8 cellular contexts compared by ENCODE assay signal in the genomic region with DNA sequence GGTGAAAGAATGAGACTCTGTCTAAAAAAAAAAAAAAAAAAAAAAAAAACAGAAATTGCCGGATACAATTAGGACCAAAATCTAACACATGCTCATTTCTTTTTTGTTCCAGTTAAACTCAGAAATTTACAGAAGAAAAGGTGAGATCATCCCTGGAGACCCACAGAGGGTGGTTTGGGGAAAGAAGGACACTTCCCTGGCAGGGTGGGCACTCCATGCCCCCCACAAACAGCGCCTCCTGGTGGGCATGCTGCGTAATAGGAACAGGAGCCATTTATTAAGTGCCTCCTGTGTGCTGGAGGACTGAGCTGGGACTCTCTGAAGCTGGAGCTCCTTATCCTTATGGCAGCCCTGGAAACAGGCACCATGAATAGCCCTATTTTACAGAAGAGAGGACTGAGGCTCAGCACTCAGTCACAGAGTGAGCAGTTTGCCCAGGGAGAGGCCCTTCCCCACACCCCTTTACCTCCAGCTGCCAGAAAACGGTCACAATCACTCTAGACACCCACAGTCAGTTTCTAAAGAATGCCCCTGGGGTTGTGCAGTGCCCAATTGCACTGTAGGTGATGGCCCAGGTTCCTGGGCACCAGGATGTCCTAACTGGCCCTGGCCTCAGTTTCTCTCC. TPM values are rescaled to one million over a fixed set of nuclear protein-coding genes. Genes with fewer than 3 reads are reported as not detected.
A peak's percentile ranks its signal among the peaks of the same experiment; 100 is the strongest.
DNase-seq lines count a peak whose midpoint lies in the region; ATAC-seq and TF ChIP-seq lines count a peak whose summit lies in the region.

No MANE protein-coding gene starts in this region.

- POLR2A ChIA-PET in HCT116 (lab: Charles Lee) = interaction anchor here (0.7 to 1.3 kb wide), 2 partner anchors 22 to 23 kb away, joined by 3 to 7 read pairs; partner anchors contain the start of gene TMED1

- H3K9me3 ChIP-seq in HCT116 (ENCODE audit: control insufficient read depth in 1 of 2, insufficient read depth in 1 of 2, low read depth in 1 of 2, low read length in 2 of 2) = no peaks in the 10 kb centered on the region
- no peaks in the 10 kb centered on the region for H3K9me3 ChIP-seq in left lung

- H3K4me1 Mint-ChIP-seq in CD14-positive monocyte = peaks cover 33% of the 10 kb centered on the region

- no peak overlapping the region for H3K4me3 ChIP-seq in HCT116 (replicated peaks in 1 of 2; ENCODE audit: low read depth in 1 of 2, low read length in 2 of 2)
- no peak overlapping the region for H3K4me3 ChIP-seq in left lung

- no peaks in the 10 kb centered on the region for H3K79me2 ChIP-seq in HCT116 (ENCODE audit: insufficient read depth, low read length)

- H4K20me1 ChIP-seq in HCT116 (ENCODE audit: insufficient read depth) = no peaks in the 10 kb centered on the region

- CTCF ChIA-PET in HCT116 (lab: Charles Lee) = interaction anchor here (0.6 to 3.3 kb wide), 15 partner anchors 8 to 292 kb away, joined by 3 to 36 read pairs (median 4); partner anchors contain the start of genes C19orf38, CARM1, DNM2 and TMED1

- peak overlapping the region; percentile 3; the same call in 1 of the 2 replicates for H3K4me2 ChIP-seq in HCT116 (ENCODE audit: low read length)

- peak overlapping the region in 5 of 7 donors; percentile 46 to 86 (median 83) for H3K27ac Mint-ChIP-seq in CD14-positive monocyte

- H3K9me3 Mint-ChIP-seq in CD14-positive monocyte = peaks cover 0 to 5% (median 0%) of the 10 kb centered on the region in 7 donors

- ATAC-seq in HCT116 (peak; percentile 54), left lung (no peak), HG02970 (IDR thresholded peaks at IDR 0.05; ENCODE audit: low FRiP score, unreplicated experiment) (no peak), GM19328 (IDR thresholded peaks at IDR 0.05; ENCODE audit: unreplicated experiment) (no peak)

- H3K27me3 ChIP-seq in HCT116 (ENCODE audit: insufficient read depth, low read length) (no peaks in the 10 kb centered on the region), left lung (no peaks in the 10 kb centered on the region)

- peak; percentile 44; the same call in 1 of the 2 replicates for TF ChIP-seq RAD21 in HCT116 (IDR thresholded peaks at IDR 0.05; ENCODE audit: low read depth)

- peaks cover under 1 to 22% of the 10 kb centered on the region in 2 experiments; a peak in 3 of 4 replicates for H3K4me1 ChIP-seq in HCT116 (ENCODE audit: control insufficient read depth in 1 of 2, insufficient read depth in 2 of 2, low read length in 2 of 2)
- H3K4me1 ChIP-seq in left lung = peaks cover 0 to 7% of the 10 kb centered on the region in 2 donors

- no peak for DNase-seq in CD14-positive monocyte (ENCODE audit: low spot score)
- no peak for DNase-seq in HCT116 (ENCODE audit: low read depth, low spot score)
- peak; percentile 58 to 60 for DNase-seq in activated T-cell treated with anti-CD3 and anti-CD28 coated beads, Interleukin-2, amount 50 U/mL, for 48 hours
- DNase-seq in left lung = peak in 1 of 2 donors; percentile 33
- no peak for DNase-seq in superior temporal gyrus (ENCODE audit: extremely low spot score)
- DNase-seq in globus pallidus (ENCODE audit: low spot score) = no peak

- peaks cover 0 to 3% (median 3%) of the 10 kb centered on the region in 3 donors for H3K27me3 Mint-ChIP-seq in CD14-positive monocyte (ENCODE audit: low read depth in 3 of 3)

- no peaks in the 10 kb centered on the region for H3K36me3 ChIP-seq in HCT116 (ENCODE audit: control insufficient read depth in 1 of 2, insufficient read depth in 2 of 2, low read length in 2 of 2)
- H3K36me3 ChIP-seq in left lung = peaks cover 0 to 13% of the 10 kb centered on the region in 2 donors

- no TSS peak for BruUV-seq in HCT116 (replicated peaks; lab: Mats Ljungman, UMichigan)

- TF ChIP-seq CTCF in CD14-positive monocyte (IDR thresholded peaks at IDR 0.05) = peak; percentile 84
- peak; percentile 64 to 99 (median 96) for TF ChIP-seq CTCF in HCT116 (IDR thresholded peaks at IDR 0.05 in 2 of 3, conservative IDR thresholded peaks at IDR 0.05 in 1 of 3; ENCODE audit: borderline replicate concordance in 1 of 3, insufficient read depth in 1 of 3, low read depth in 2 of 3, low read length in 2 of 3)
- TF ChIP-seq CTCF in left lung (IDR thresholded peaks at IDR 0.05) = peak; percentile 23 to 61

- H3K4me3 Mint-ChIP-seq in CD14-positive monocyte = no peak overlapping the region

- peaks cover 42 to 83% of the 10 kb centered on the region in 2 donors for H3K36me3 Mint-ChIP-seq in CD14-positive monocyte

- no peak overlapping the region for H3K27ac ChIP-seq in HCT116 (ENCODE audit: low read depth, low read length)
- no peak overlapping the region for H3K27ac ChIP-seq in left lung

- RAD21 ChIA-PET in HCT116 (lab: Charles Lee; ENCODE audit: low non-redundant PET in 1 of 2, low total read pairs in 2 of 2, uncharacterized antibody in 2 of 2, unreplicated experiment in 2 of 2) = interaction anchor here in 1 of 2 experiments (0.6 kb wide), 1 partner anchor 8 kb away, joined by 3 read pairs; no protein-coding TSS in a partner anchor

- H3K9ac ChIP-seq in HCT116 (ENCODE audit: low read length) = no peak overlapping the region

- H3K9me2 ChIP-seq in HCT116 (ENCODE audit: insufficient read depth) = no peaks in the 10 kb centered on the region

- no peak overlapping the region for H2AFZ ChIP-seq in HCT116 (ENCODE audit: low read depth, low read length, poor library complexity, severe bottlenecking)

- intact Hi-C loops in CD14-positive monocyte (cut with micrococcal nuclease) = no loop called here
- intact Hi-C loops in HCT116 (cut with micrococcal nuclease) = no loop called here
- intact Hi-C loops in left lung (cut with DNase I) = no loop called here

- no peak for TF ChIP-seq POLR2A in HCT116 (IDR thresholded peaks at IDR 0.05; ENCODE audit: borderline replicate concordance, extremely low read depth, insufficient read depth, insufficient read length)

TF ChIP-seq in HCT116, 20 proteins besides CTCF, POLR2A, EP300 and RAD21 (continues in another document):
- TF ChIP-seq YY1 (IDR thresholded peaks at IDR 0.05; ENCODE audit: extremely low read depth, insufficient replicate concordance, low read depth, low read length) (peak; percentile 32), JUND (IDR thresholded peaks at IDR 0.05) (no peak), SIN3A (IDR thresholded peaks at IDR 0.05; ENCODE audit: low read depth) (no peak), EZH2 (IDR thresholded peaks at IDR 0.05) (no peak), SRF (IDR thresholded peaks at IDR 0.05; ENCODE audit: low read depth) (no peak), EGR1 (IDR thresholded peaks at IDR 0.05; ENCODE audit: low read depth) (no peak), ATF3 (IDR thresholded peaks at IDR 0.05) (no peak), ZNF274 (IDR thresholded peaks at IDR 0.05; ENCODE audit: low read depth, low read length) (no peak), TCF7L2 (IDR thresholded peaks at IDR 0.05; ENCODE audit: borderline replicate concordance, extremely low read depth, insufficient read depth, insufficient read length) (no peak), ELF1 (IDR thresholded peaks at IDR 0.05; ENCODE audit: borderline replicate concordance, low read depth) (no peak), POLR2AphosphoS5 (IDR thresholded peaks at IDR 0.05; ENCODE audit: low read depth, low read length) (no peak)
- TF ChIP-seq, protein P1, sequence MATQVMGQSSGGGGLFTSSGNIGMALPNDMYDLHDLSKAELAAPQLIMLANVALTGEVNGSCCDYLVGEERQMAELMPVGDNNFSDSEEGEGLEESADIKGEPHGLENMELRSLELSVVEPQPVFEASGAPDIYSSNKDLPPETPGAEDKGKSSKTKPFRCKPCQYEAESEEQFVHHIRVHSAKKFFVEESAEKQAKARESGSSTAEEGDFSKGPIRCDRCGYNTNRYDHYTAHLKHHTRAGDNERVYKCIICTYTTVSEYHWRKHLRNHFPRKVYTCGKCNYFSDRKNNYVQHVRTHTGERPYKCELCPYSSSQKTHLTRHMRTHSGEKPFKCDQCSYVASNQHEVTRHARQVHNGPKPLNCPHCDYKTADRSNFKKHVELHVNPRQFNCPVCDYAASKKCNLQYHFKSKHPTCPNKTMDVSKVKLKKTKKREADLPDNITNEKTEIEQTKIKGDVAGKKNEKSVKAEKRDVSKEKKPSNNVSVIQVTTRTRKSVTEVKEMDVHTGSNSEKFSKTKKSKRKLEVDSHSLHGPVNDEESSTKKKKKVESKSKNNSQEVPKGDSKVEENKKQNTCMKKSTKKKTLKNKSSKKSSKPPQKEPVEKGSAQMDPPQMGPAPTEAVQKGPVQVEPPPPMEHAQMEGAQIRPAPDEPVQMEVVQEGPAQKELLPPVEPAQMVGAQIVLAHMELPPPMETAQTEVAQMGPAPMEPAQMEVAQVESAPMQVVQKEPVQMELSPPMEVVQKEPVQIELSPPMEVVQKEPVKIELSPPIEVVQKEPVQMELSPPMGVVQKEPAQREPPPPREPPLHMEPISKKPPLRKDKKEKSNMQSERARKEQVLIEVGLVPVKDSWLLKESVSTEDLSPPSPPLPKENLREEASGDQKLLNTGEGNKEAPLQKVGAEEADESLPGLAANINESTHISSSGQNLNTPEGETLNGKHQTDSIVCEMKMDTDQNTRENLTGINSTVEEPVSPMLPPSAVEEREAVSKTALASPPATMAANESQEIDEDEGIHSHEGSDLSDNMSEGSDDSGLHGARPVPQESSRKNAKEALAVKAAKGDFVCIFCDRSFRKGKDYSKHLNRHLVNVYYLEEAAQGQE (IDR thresholded peaks at IDR 0.05; ENCODE audit: low read depth) = no peak
- TF ChIP-seq, protein P2, sequence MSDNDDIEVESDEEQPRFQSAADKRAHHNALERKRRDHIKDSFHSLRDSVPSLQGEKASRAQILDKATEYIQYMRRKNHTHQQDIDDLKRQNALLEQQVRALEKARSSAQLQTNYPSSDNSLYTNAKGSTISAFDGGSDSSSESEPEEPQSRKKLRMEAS (IDR thresholded peaks at IDR 0.05) = peak; percentile 18; the same call in 1 of the 2 replicates

RNA-seq across cellular contexts. Expression of gene C19orf38, which starts 10.1 kb away (rescaled TPM):
- 100 to 1,000 TPM; 134 to 149 TPM for polyA plus RNA-seq in CD14-positive monocyte
- 0.74 TPM for total RNA-seq in HCT116 (2021; ENCODE audit: unreplicated experiment)
- 0.17 and 0.42 TPM in 2 replicates for polyA plus RNA-seq in HCT116 (2012)
- total RNA-seq in left lung = 10 to 100 TPM in 1 of 2 donors, 1 to 10 TPM in 1; 3.2 to 11.8 TPM

RNA-seq across cellular contexts. Expression of gene CARM1, which starts 13.0 kb away (rescaled TPM):
- under 1 TPM; 0.17 to 0.29 TPM for polyA plus RNA-seq in CD14-positive monocyte
- total RNA-seq in HCT116 (2021; ENCODE audit: unreplicated experiment) (103 TPM), left lung (10 to 100 TPM; 34.4 to 37.1 TPM)
- 92.2 and 98.1 TPM in 2 replicates for polyA plus RNA-seq in HCT116 (2012)

RNA-seq across cellular contexts. Expression of gene TMED1, which starts 22.3 kb away (rescaled TPM):
- 10 to 100 TPM; 51.3 to 56.7 TPM for polyA plus RNA-seq in CD14-positive monocyte
- total RNA-seq in HCT116 (2021; ENCODE audit: unreplicated experiment) = 26.3 TPM
- polyA plus RNA-seq in HCT116 (2012) = 43.7 and 46.8 TPM in 2 replicates
- 10 to 100 TPM; 25.4 to 27.0 TPM for total RNA-seq in left lung

Comparison
In these comparisons a context has a peak if more than half of its experiments do, and no peak if none do; other contexts are left out.
1. DNase-seq: peak in activated T-cell treated with anti-CD3 and anti-CD28 coated beads, Interleukin-2, amount 50 U/mL, for 48 hours (2 of 2); none in CD14-positive monocyte (single experiment), HCT116 (single experiment), superior temporal gyrus (single experiment) and globus pallidus (single experiment).
2. CTCF ChIP-seq: peak in every context shown above with its lines; median percentile 96 in HCT116; 84 in CD14-positive monocyte; 42 in left lung.